ENCODE assay signal across 6 cellular contexts in the genomic region with DNA sequence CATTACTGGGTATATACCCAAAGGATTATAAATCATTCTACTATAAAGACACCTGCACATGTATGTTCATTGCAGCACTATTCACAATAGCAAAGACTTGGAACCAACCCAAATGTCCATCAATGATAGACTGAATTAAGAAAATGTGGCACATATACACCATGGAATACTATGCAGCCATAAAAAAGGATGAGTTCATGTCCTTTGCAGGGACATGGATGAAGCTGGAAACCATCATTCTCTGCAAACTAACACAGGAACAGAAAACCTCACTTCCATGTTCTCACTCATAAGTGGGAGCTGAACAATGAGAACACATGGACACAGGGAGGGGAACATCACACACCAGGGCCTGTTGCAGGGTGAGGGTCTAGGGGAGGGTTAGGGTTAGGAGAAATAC. TPM values are rescaled to one million over a fixed set of nuclear protein-coding genes. Genes with fewer than 3 reads are reported as not detected.
"Had no signal": no experiment of that assay in that cellular context is flagged by ENCODE, and none has a peak within 500 bp of the region (broad histone marks: within the 10 kb centered on the region; RNA-seq: fewer than 3 reads in every experiment).

No MANE protein-coding gene starts in this region.

RNA-seq across cellular contexts. Expression of gene PLEKHG4B, which starts 56.4 kb away (rescaled TPM):
- total RNA-seq: left ventricle myocardium inferior, left ventricle myocardium superior, mesenteric fat pad had no signal
- polyA plus RNA-seq: immature natural killer cell; keratinocyte; naive thymus-derived CD4-positive, alpha-beta T cell had no signal
